Comparison of ENCODE assay signal across 10 cellular contexts in the genomic region with DNA sequence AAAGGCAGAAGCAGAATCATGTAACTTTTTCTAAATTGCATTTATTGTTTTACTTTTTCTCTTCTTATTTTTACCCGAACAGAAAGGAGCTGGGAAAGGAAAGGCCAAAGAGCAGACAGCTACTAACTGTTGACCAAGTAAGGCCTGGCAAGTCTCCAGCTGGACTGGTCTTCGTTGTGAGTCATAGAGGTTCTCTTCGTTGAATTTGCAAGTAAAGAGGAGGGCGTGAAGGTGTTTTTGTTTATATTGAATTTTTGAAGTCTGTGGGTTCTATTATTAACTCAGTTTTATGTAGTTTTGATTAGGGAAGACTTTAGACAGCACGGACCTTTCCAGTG.
DNase-seq lines count a peak whose midpoint lies in the region; ATAC-seq, FAIRE-seq and TF ChIP-seq lines count a peak whose summit lies in the region.
"Had no signal": no experiment of that assay in that cellular context is flagged by ENCODE, and none has a peak within 500 bp of the region (broad histone marks: within the 10 kb centered on the region; RNA-seq: fewer than 3 reads in every experiment).

No MANE protein-coding gene starts in this region.

- H3K4me3 ChIP-seq in adrenal gland = no peak overlapping the region
- H3K4me3 ChIP-seq in colonic mucosa = no peak overlapping the region

- no peak for FAIRE-seq in urothelium cell line (lab: Jason Lieb, UNC)

- H3K27me3 ChIP-seq in adrenal gland (no peaks in the 10 kb centered on the region), colonic mucosa (no peaks in the 10 kb centered on the region)
- H3K27me3 ChIP-seq: neutrophil had no signal

- H3K4me1 ChIP-seq in adrenal gland (replicated peaks in 1 of 2) (no peaks in the 10 kb centered on the region), colonic mucosa (no peaks in the 10 kb centered on the region)

- H3K9me3 ChIP-seq in adrenal gland (replicated peaks in 1 of 3) = no peaks in the 10 kb centered on the region
- no peaks in the 10 kb centered on the region for H3K9me3 ChIP-seq in colonic mucosa
- H3K9me3 ChIP-seq: neutrophil had no signal

- H3K27ac ChIP-seq in adrenal gland (no peak overlapping the region), colonic mucosa (no peak overlapping the region)
- H3K27ac ChIP-seq: neutrophil had no signal

- TF ChIP-seq POLR2A in adrenal gland (IDR thresholded peaks at IDR 0.05) = no peak

- ATAC-seq in left lobe of liver (peak; percentile 97), GM21381 (IDR thresholded peaks at IDR 0.05; ENCODE audit: unreplicated experiment) (no peak)
- ATAC-seq: activated CD4-positive, CD25-positive, alpha-beta regulatory T cell treated with anti-CD3 and anti-CD28 coated beads, Interleukin-2, amount 50 U/mL, for 24 hours had no signal

- peak; percentile 8 for DNase-seq in HuH-7 (ENCODE audit: low spot score)
- DNase-seq in adrenal gland = peak; percentile 47 to 81 (median 76)
- DNase-seq in left lobe of liver (ENCODE audit: low spot score) = peak; percentile 91
- DNase-seq in urothelium cell line (ENCODE audit: low spot score) = peak; percentile 69
- no peak for DNase-seq in colonic mucosa
- DNase-seq in activated T-cell treated with anti-CD3 and anti-CD28 coated beads, Interleukin-2, amount 50 U/mL, for 48 hours = no peak
- DNase-seq: GOT3 had no signal

- no peak overlapping the region for H3K9ac ChIP-seq in colonic mucosa (ENCODE audit: low read depth in 2 of 2, low read length in 2 of 2)

- H3K36me3 ChIP-seq in adrenal gland (replicated peaks in 1 of 2) (no peaks in the 10 kb centered on the region), colonic mucosa (no peaks in the 10 kb centered on the region)
- H3K36me3 ChIP-seq: neutrophil had no signal

- WGBS in adrenal gland, 4 donors = 41 to 54% (median 47%) methylated on average over 5 of the region's 5 CpGs

- intact Hi-C loops in adrenal gland (cut with DNase I) = no loop called here
- intact Hi-C loops in colonic mucosa (cut with DNase I) = no loop called here

- no peak for TF ChIP-seq CTCF in adrenal gland (IDR thresholded peaks at IDR 0.05)
- no peak for TF ChIP-seq CTCF in colonic mucosa (IDR thresholded peaks at IDR 0.05)

Comparison
In these comparisons a context has a peak if more than half of its experiments do, and no peak if none do; other contexts are left out.
1. DNase-seq: peak in HuH-7 (single experiment), adrenal gland (7 of 7), left lobe of liver (single experiment) and urothelium cell line (single experiment); none in colonic mucosa (single experiment) and activated T-cell treated with anti-CD3 and anti-CD28 coated beads, Interleukin-2, amount 50 U/mL, for 48 hours (0 of 2).